In the genomic region with DNA sequence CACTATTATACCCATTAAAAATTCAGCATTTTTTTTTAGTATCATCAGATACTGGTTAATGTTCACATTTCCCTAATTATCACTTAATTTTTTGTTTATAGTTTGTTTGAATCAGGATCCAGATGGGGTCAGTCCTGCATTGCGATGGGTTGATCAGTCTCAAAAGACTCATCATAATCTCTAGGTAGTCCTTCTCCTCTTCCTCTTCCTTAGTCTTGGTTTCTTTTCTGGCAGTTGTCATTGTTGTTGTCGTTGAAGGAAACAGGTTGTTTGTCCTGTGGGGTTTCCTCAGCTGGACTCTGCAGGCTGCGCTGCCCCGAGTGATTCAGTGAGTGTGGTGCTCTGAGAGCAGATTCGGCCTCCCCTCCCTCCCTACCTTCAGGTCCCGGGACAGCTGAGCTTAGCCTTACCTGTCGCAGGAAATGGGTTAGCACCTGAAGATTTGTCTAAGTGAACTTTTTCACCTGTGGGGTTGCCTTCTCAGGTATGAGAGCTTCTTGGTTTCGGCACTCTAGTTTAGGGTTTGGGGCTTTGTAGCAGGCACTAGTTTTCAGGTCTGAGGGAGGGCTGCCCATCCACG, we compare ENCODE assay signal across 2 cellular contexts.
TF ChIP-seq lines count a peak whose summit lies in the region.

No MANE protein-coding gene starts in this region.

TF ChIP-seq in H1, 55 proteins besides CTCF, POLR2A, EP300 and RAD21:
- TF ChIP-seq GTF2F1 (IDR thresholded peaks at IDR 0.05; ENCODE audit: borderline replicate concordance, low read depth, low read length), result no peak
- no peak for TF ChIP-seq TAF7 (optimal IDR thresholded peaks at IDR 0.05; ENCODE audit: borderline replicate concordance, low read depth, low read length)
- TF ChIP-seq, protein P1, sequence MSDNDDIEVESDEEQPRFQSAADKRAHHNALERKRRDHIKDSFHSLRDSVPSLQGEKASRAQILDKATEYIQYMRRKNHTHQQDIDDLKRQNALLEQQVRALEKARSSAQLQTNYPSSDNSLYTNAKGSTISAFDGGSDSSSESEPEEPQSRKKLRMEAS (IDR thresholded peaks at IDR 0.05), result no peak

TF ChIP-seq in SK-N-SH, 30 proteins besides CTCF, POLR2A, EP300 and RAD21:
- TF ChIP-seq RXRA (IDR thresholded peaks at IDR 0.05; ENCODE audit: borderline replicate concordance, low read depth) (no peak), YY1 (IDR thresholded peaks at IDR 0.05; ENCODE audit: low read depth) (no peak)
TF ChIP-seq in SK-N-SH: peak in this region for 0.
